1 cellular context compared by ENCODE assay signal in the genomic region with DNA sequence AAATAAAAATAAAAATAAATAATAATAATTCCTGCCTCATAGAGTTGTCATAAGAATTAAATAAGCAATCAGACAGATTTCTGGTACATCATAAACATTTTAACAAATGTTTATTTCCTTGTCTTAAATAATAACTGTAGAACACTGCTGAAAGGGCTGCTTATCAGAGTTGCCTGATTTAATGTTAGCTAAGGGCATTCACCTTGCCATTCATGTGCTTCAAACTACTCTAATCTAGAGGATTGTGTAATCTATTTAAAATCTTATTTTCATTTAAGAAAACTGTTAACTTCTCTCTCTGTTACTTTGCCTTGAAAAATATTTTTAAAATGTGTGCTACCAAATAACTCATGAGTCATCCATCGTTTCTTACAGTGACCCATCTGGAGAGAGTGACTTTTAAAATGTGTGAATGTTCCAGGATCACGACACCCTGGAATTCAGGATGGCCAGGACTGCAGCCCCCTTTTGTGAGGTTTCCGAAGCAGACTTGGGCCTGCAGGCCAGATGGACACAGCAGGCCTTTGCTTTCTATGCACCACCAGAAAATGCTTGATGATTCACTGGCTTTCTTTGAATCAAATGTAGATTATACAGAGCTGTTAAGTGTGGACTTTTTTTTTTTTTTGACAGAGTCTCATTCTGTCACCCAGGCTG.
TF ChIP-seq lines count a peak whose summit lies in the region.

No MANE protein-coding gene starts in this region.

TF ChIP-seq in K562, 482 proteins besides CTCF, POLR2A, EP300 and RAD21 (continued from another document):
- TF ChIP-seq ZNF407 (IDR thresholded peaks at IDR 0.05; ENCODE audit: low read depth), result no peak
- TF ChIP-seq NR2C2 (CRISPR knock-in tag; IDR thresholded peaks at IDR 0.05), result no peak
- TF ChIP-seq NR2C2 (tag; IDR thresholded peaks at IDR 0.05), result no peak
